In genomic region chr7:50578065-50578464, GRCh38 we compare ENCODE assay signal across 14 cellular contexts. TPM values are rescaled to one million over a fixed set of nuclear protein-coding genes. Genes with fewer than 3 reads are reported as not detected.
"Had no signal": no experiment of that assay in that cellular context is flagged by ENCODE, and none has a peak within 500 bp of the region (broad histone marks: within the 10 kb centered on the region; RNA-seq: fewer than 3 reads in every experiment).

No MANE protein-coding gene starts in this region.

RNA-seq across cellular contexts. Expression of gene DDC, which starts 12.9 kb away (rescaled TPM):
- total RNA-seq: activated CD4-positive, alpha-beta memory T cell treated with anti-CD3 and anti-CD28 coated beads, Interleukin-2, amount 10 ng/mL, durations not matched to agents 7 days and 5 days; activated CD4-positive, alpha-beta T cell treated with anti-CD3 and anti-CD28 coated beads, Interleukin-2, amount 10 ng/mL, durations not matched to agents 7 days and 5 days; activated CD8-positive, alpha-beta memory T cell treated with anti-CD3 and anti-CD28 coated beads, Interleukin-2, amount 10 ng/mL, durations not matched to agents 7 days and 5 days; activated CD8-positive, alpha-beta T cell treated with anti-CD3 and anti-CD28 coated beads, Interleukin-2, amount 10 ng/mL, durations not matched to agents 7 days and 5 days; activated naive CD8-positive, alpha-beta T cell treated with anti-CD3 and anti-CD28 coated beads, Interleukin-2, amount 10 ng/mL, durations not matched to agents 7 days and 5 days; activated T-helper 2 cell treated with anti-CD3 and anti-CD28 coated beads, Interferon-gamma antibody, Interleukin-2, Interleukin-4, amounts not matched to agents 10 μg/mL and 5 μg/mL and 100 μg/mL, durations not matched to agents 14 hours and 24 hours and 36 hours; ascending aorta; bronchial epithelial cell; cardiac muscle cell; chondrocyte; T-helper 1 cell treated with Interleukin-12 subunit alpha and Interleukin-12 subunit beta and Interleukin-4 antibody, amounts not matched to agents 30 ng/mL and 1 ng/mL, for 36 hours; T-helper 17 cell; T-helper 2 cell treated with Interferon-gamma antibody and Interleukin-4, amounts not matched to agents 100 ng/mL and 5 ng/mL, for 36 hours; WTC11 had no signal
- polyA plus RNA-seq: cardiac muscle cell had no signal
